22 cellular contexts compared by ENCODE assay signal in the genomic region with DNA sequence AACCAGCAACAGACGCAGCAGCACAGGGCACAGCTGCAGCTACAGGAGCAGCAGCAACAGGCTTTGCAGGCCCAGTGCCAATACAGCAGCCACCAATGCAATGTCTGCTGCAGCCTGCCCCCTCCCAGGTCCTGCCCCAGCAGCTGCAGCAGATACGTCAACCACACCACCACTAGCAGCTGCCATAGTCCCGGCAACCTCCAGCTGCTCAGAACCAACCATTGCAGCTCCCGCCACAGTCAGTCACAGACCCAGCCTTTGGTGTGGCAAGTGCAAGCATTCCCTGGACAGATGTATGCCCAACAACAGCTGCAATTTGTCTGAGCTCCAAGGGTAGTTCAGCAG. TPM values are rescaled to one million over a fixed set of nuclear protein-coding genes. Genes with fewer than 3 reads are reported as not detected.
DNase-seq lines count a peak whose midpoint lies in the region; ATAC-seq and TF ChIP-seq lines count a peak whose summit lies in the region.
"Had no signal": no experiment of that assay in that cellular context is flagged by ENCODE, and none has a peak within 500 bp of the region (broad histone marks: within the 10 kb centered on the region; RNA-seq: fewer than 3 reads in every experiment).

No MANE protein-coding gene starts in this region.

- H3K9me3 ChIP-seq in neuronal stem cell (replicated peaks in 1 of 2; ENCODE audit: control insufficient read depth in 2 of 2, insufficient read depth in 1 of 2, low read depth in 1 of 2, low read length in 2 of 2) = no peaks in the 10 kb centered on the region
- H3K9me3 ChIP-seq: BLaER1, gastroesophageal sphincter had no signal

- H3K14ac ChIP-seq in neuronal stem cell (ENCODE audit: low read length) = peak overlapping the region; percentile 21

- no peaks in the 10 kb centered on the region for H3K79me1 ChIP-seq in neuronal stem cell (ENCODE audit: low read depth, low read length)

- peak overlapping the region; percentile 28 for H3K18ac ChIP-seq in neuronal stem cell (ENCODE audit: low read length)

- no peak overlapping the region for H2BK15ac ChIP-seq in neuronal stem cell (ENCODE audit: low read length)

- H3K27ac ChIP-seq in neuronal stem cell (replicated peaks; ENCODE audit: low read length) = no peak overlapping the region
- H3K27ac ChIP-seq: BLaER1, gastroesophageal sphincter had no signal

- peaks cover 3% of the 10 kb centered on the region; the same call in 1 of the 2 replicates for H3K4me1 Mint-ChIP-seq in WTC11

- H3K4me1 ChIP-seq in neuronal stem cell (ENCODE audit: control insufficient read depth in 2 of 2, insufficient read depth in 1 of 2, low read depth in 1 of 2, low read length in 2 of 2) = no peaks in the 10 kb centered on the region
- H3K4me1 ChIP-seq: BLaER1 had no signal

- peaks cover 0 to 10% (median 0%) of the 10 kb centered on the region in 3 experiments for H3K27me3 ChIP-seq in neuronal stem cell (ENCODE audit: control insufficient read depth in 3 of 3, insufficient read depth in 3 of 3, low read depth in 1 of 3, low read length in 3 of 3)

- no peaks in the 10 kb centered on the region for H3K36me3 ChIP-seq in neuronal stem cell (replicated peaks in 1 of 2; ENCODE audit: control insufficient read depth in 2 of 2, insufficient read depth in 2 of 2, low read length in 2 of 2)
- H3K36me3 ChIP-seq: BLaER1, gastroesophageal sphincter had no signal

- no peak overlapping the region for H3K4me2 ChIP-seq in neuronal stem cell (ENCODE audit: insufficient read depth, low read length, poor library complexity, severe bottlenecking)
- H3K4me2 ChIP-seq: BLaER1 had no signal

- peak overlapping the region; percentile 89 for H3K23ac ChIP-seq in neuronal stem cell (ENCODE audit: low read depth, low read length, poor library complexity)

- H3K27me3 Mint-ChIP-seq in WTC11 (ENCODE audit: low read depth) = peaks cover 55% of the 10 kb centered on the region

- peak overlapping the region; percentile 53 for H4K91ac ChIP-seq in neuronal stem cell (ENCODE audit: low read depth, low read length, poor library complexity)

- no peak overlapping the region for H2BK5ac ChIP-seq in neuronal stem cell (ENCODE audit: low read length)

- H3K36me3 Mint-ChIP-seq in WTC11 = no peaks in the 10 kb centered on the region

- H2AFZ ChIP-seq in neuronal stem cell (ENCODE audit: low read length) = no peak overlapping the region

- H2AK5ac ChIP-seq in neuronal stem cell (ENCODE audit: low read depth, low read length) = peak overlapping the region; percentile 63

- H3K4ac ChIP-seq in neuronal stem cell (ENCODE audit: low read length) = no peak overlapping the region

- H2BK12ac ChIP-seq in neuronal stem cell (ENCODE audit: low read length) = no peak overlapping the region

- POLR2A ChIA-PET in WTC11 (lab: Charles Lee) = interaction anchor here (0.6 to 2.2 kb wide), 2 partner anchors 82 to 91 kb away, joined by 3 to 8 read pairs; partner anchors contain the start of gene IMP4

- no peak overlapping the region for H3K4me3 ChIP-seq in neuronal stem cell (ENCODE audit: low read length in 2 of 2)
- H3K4me3 ChIP-seq: BLaER1 had no signal

- peak overlapping the region; percentile 76 for H3K4me3 Mint-ChIP-seq in WTC11

- H2BK120ac ChIP-seq in neuronal stem cell (ENCODE audit: low read depth, low read length) = no peak overlapping the region

- H3K27ac Mint-ChIP-seq in WTC11 = no peak overlapping the region

- no peak overlapping the region for H3K9ac ChIP-seq in neuronal stem cell (ENCODE audit: low read depth, low read length, poor library complexity)
- H3K9ac ChIP-seq: BLaER1 had no signal

- H4K8ac ChIP-seq in neuronal stem cell (ENCODE audit: low read depth, low read length) = no peak overlapping the region

- DNase-seq in NCI-H146 (lab: John Stamatoyannopoulos, UW) = peak; percentile 54
- DNase-seq in NCI-H146 treated with DMSO at 0.1 percent for 48 hours (lab: John Stamatoyannopoulos, UW; ENCODE audit: unreplicated experiment) = no peak
- peak; percentile 19 for DNase-seq in NCI-H1694 treated with DMSO at 0.1 percent for 48 hours (lab: John Stamatoyannopoulos, UW)
- DNase-seq in WTC11 (ENCODE audit: low spot score) = no peak
- no peak for DNase-seq in neuronal stem cell (ENCODE audit: low spot score)
- no peak for DNase-seq in cerebellum (ENCODE audit: low spot score)
- DNase-seq in OCI-M2 (lab: John Stamatoyannopoulos, UW; ENCODE audit: unreplicated experiment) = no peak
- DNase-seq: activated CD4-positive, alpha-beta T cell treated with anti-CD3 and anti-CD28 coated beads, Interleukin-2, amount 50 U/mL, for 1 hour; activated CD8-positive, alpha-beta memory T cell treated with anti-CD3 and anti-CD28 coated beads, Interleukin-2, amount 50 U/mL, for 48 hours; activated gamma-delta T cell; erythroblast; KG1; left ventricle myocardium superior; NCI-H2081; NCI-H526 treated with DMSO at 0.1 percent for 48 hours had no signal

- no peak for TF ChIP-seq CTCF in WTC11 (IDR thresholded peaks at IDR 0.05)

- ATAC-seq in WTC11 (peak; percentile 19), HG03045 (IDR thresholded peaks at IDR 0.05; ENCODE audit: unreplicated experiment) (no peak)
- ATAC-seq: gastroesophageal sphincter, HCT116 had no signal

- CTCF ChIA-PET in WTC11 (lab: Charles Lee) = interaction anchor here (0.7 to 3.4 kb wide), 3 partner anchors 37 to 81 kb away, joined by 3 to 21 read pairs (median 8); partner anchors contain the start of gene SMPD4

- H3K9me3 Mint-ChIP-seq in WTC11 = no peaks in the 10 kb centered on the region

- no CpG with 5 or more reads among the region's 4 CpGs for WGBS in neuronal stem cell (ENCODE audit: extremely low coverage in 2 of 2, insufficient read length in 2 of 2, insufficient replicate concordance in 1 of 2), 2 donors

TF ChIP-seq in WTC11, 78 proteins besides CTCF, POLR2A, EP300 and RAD21:
- no peak for TF ChIP-seq HMGA2 (CRISPR knock-in tag; IDR thresholded peaks at IDR 0.05)
- no peak for TF ChIP-seq ZBTB43 (CRISPR knock-in tag; IDR thresholded peaks at IDR 0.05)
- TF ChIP-seq GABPB1 (CRISPR knock-in tag; IDR thresholded peaks at IDR 0.05) = no peak

RNA-seq across cellular contexts. Expression of gene TUBA3E, which starts 53.3 kb away (rescaled TPM):
- 0.18 TPM in 1 of 3 replicates, not detected in the others for total RNA-seq in WTC11 (2021)
- not detected for polyA plus RNA-seq in neuronal stem cell (2013, experiment 1 of 2)
- polyA plus RNA-seq in neuronal stem cell (2013, experiment 2 of 2) = not detected
- total RNA-seq in cerebellum = not detected
- total RNA-seq: bronchial epithelial cell, gastroesophageal sphincter, mononuclear cell, temporal lobe had no signal

Comparison
In these comparisons a context has a peak if more than half of its experiments do, and no peak if none do; other contexts are left out.
1. DNase-seq: peak in NCI-H146 (single experiment) and NCI-H1694 treated with DMSO at 0.1 percent for 48 hours (single experiment); none in NCI-H146 treated with DMSO at 0.1 percent for 48 hours (single experiment), WTC11 (single experiment), neuronal stem cell (single experiment), cerebellum (single experiment) and OCI-M2 (single experiment).